In genomic region chr3:17179381-17180205, GRCh38 we compare ENCODE assay signal across 8 cellular contexts.
DNase-seq lines count a peak whose midpoint lies in the region; ATAC-seq and TF ChIP-seq lines count a peak whose summit lies in the region.

No MANE protein-coding gene starts in this region.

- no peak for TF ChIP-seq CTCF in retinal pigment epithelial cell (conservative IDR thresholded peaks at IDR 0.05; ENCODE audit: low read depth, low read length)

- DNase-seq in DMS153 (lab: John Stamatoyannopoulos, UW) (peak; percentile 0), DMS153 treated with DMSO at 0.1 percent for 48 hours (lab: John Stamatoyannopoulos, UW; ENCODE audit: unreplicated experiment) (no peak), SHP77 treated with DMSO at 0.1 percent for 48 hours (lab: John Stamatoyannopoulos, UW) (peak; percentile 54), retinal pigment epithelial cell (ENCODE audit: low read depth) (peak; percentile 52), NCI-H345 treated with DMSO at 0.1 percent for 48 hours (lab: John Stamatoyannopoulos, UW; ENCODE audit: unreplicated experiment) (no peak), C1 segment of cervical spinal cord (lab: John Stamatoyannopoulos, UW) (no peak)
- DNase-seq in stimulated activated CD8-positive, alpha-beta memory T cell treated with anti-CD3 and anti-CD28 coated beads, Interleukin-4, amount 100 ng/mL, for 48 hours, result no peak

- no peak overlapping the region for H3K4me3 ChIP-seq in retinal pigment epithelial cell (ENCODE audit: low read length)

- ATAC-seq in HG03095 (IDR thresholded peaks at IDR 0.05; ENCODE audit: unreplicated experiment), result peak; percentile 53

Comparison
In these comparisons a context has a peak if more than half of its experiments do, and no peak if none do; other contexts are left out.
1. DNase-seq: peak in DMS153 (single experiment), SHP77 treated with DMSO at 0.1 percent for 48 hours (single experiment) and retinal pigment epithelial cell (single experiment); none in DMS153 treated with DMSO at 0.1 percent for 48 hours (single experiment), NCI-H345 treated with DMSO at 0.1 percent for 48 hours (single experiment), C1 segment of cervical spinal cord (0 of 14) and stimulated activated CD8-positive, alpha-beta memory T cell treated with anti-CD3 and anti-CD28 coated beads, Interleukin-4, amount 100 ng/mL, for 48 hours (single experiment).